21 cellular contexts compared by ENCODE assay signal in the genomic region with DNA sequence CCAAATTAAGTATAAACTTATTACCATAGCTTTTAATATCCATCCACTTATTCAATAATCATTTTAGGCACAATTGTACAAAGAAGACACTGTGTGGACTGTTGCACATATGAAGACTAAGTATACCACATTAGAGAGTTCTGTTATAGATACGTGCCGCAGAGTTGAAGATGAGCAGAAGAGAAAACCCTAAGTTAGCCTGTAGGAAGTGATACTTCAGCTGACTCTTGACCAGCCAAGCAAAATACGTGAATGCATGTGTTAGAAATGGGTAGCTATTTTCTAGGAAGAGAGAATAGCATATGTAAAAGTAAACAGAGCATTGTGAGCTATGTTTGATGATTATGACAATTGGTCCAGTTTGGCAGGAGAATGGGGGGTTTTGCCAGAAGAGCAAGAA.
A peak's percentile ranks its signal among the peaks of the same experiment; 100 is the strongest.
DNase-seq lines count a peak whose midpoint lies in the region; ATAC-seq and TF ChIP-seq lines count a peak whose summit lies in the region.
"Had no signal": no experiment of that assay in that cellular context is flagged by ENCODE, and none has a peak within 500 bp of the region (broad histone marks: within the 10 kb centered on the region; RNA-seq: fewer than 3 reads in every experiment).

No MANE protein-coding gene starts in this region.

- TF ChIP-seq CTCF in OCI-LY3 (IDR thresholded peaks at IDR 0.05; ENCODE audit: low read depth, low read length) (no peak), tibial artery (IDR thresholded peaks at IDR 0.05) (no peak)
- no peak for TF ChIP-seq CTCF in CD4-positive, alpha-beta T cell (IDR thresholded peaks at IDR 0.05)

- intact Hi-C loops in tibial artery (cut with DNase I; ENCODE audit: low total_unique reads), result no loop called here
- intact Hi-C loops in CD4-positive, alpha-beta T cell (cut with DNase I, micrococcal nuclease), result no loop called here

- no peaks in the 10 kb centered on the region for H3K36me3 Mint-ChIP-seq in CD4-positive, alpha-beta T cell (ENCODE audit: low read depth)
- H3K36me3 Mint-ChIP-seq: CD14-positive monocyte had no signal

- H3K9ac ChIP-seq in OCI-LY3 (ENCODE audit: low read length), result no peak overlapping the region

- DNase-seq in EL (no peak), tibial artery (no peak), DMS79 (lab: John Stamatoyannopoulos, UW) (no peak)
- DNase-seq in CD4-positive, alpha-beta T cell, result no peak
- DNase-seq: ACHN, AML-193, Caco-2, DMS53, H9, NCI-H1417 treated with DMSO at 0.1 percent for 48 hours, NCI-H2029 treated with DMSO at 0.1 percent for 48 hours, NCI-H510A, NCI-H82, Peyer's patch had no signal

- peak overlapping the region; percentile 44 for H3K4me2 ChIP-seq in OCI-LY3 (ENCODE audit: low read length)

- CTCF ChIA-PET in CD4-positive, alpha-beta T cell (lab: Charles Lee), result no interaction called here

- H3K27me3 Mint-ChIP-seq in CD4-positive, alpha-beta T cell, result peaks cover 3% of the 10 kb centered on the region

- no peaks in the 10 kb centered on the region for H3K9me3 Mint-ChIP-seq in CD4-positive, alpha-beta T cell
- H3K9me3 Mint-ChIP-seq: H9 had no signal

- H3K36me3 ChIP-seq in OCI-LY3 (replicated peaks; ENCODE audit: low read depth, low read length) (no peaks in the 10 kb centered on the region), tibial artery (no peaks in the 10 kb centered on the region)
- H3K36me3 ChIP-seq: Peyer's patch had no signal

- ATAC-seq in GM18511 (IDR thresholded peaks at IDR 0.05; ENCODE audit: unreplicated experiment) (peak; percentile 67), GM21390 (IDR thresholded peaks at IDR 0.05; ENCODE audit: unreplicated experiment) (peak; percentile 54), HG02938 (IDR thresholded peaks at IDR 0.05; ENCODE audit: unreplicated experiment) (peak; percentile 63)
- no peak for ATAC-seq in CD4-positive, alpha-beta T cell (ENCODE audit: poor library complexity)
- ATAC-seq: Right ventricle myocardium inferior had no signal

- H3K9me3 ChIP-seq in OCI-LY3 (ENCODE audit: insufficient read depth, low read length) (no peaks in the 10 kb centered on the region), tibial artery (no peaks in the 10 kb centered on the region)
- no peaks in the 10 kb centered on the region for H3K9me3 ChIP-seq in CD4-positive, alpha-beta T cell (ENCODE audit: control insufficient read depth, low read length)
- H3K9me3 ChIP-seq: Caco-2, Peyer's patch had no signal

- no peak overlapping the region for H3K4me3 Mint-ChIP-seq in CD4-positive, alpha-beta T cell
- H3K4me3 Mint-ChIP-seq: CD14-positive monocyte, H9 had no signal

- no peak overlapping the region for H3K27ac Mint-ChIP-seq in CD4-positive, alpha-beta T cell
- H3K27ac Mint-ChIP-seq: CD14-positive monocyte, H9 had no signal

- no peaks in the 10 kb centered on the region for H4K20me1 ChIP-seq in OCI-LY3 (ENCODE audit: insufficient read depth, low read length)

- H2AFZ ChIP-seq in OCI-LY3 (ENCODE audit: low read depth, low read length), result no peak overlapping the region

- H3K4me3 ChIP-seq in OCI-LY3 (ENCODE audit: low read length), result no peak overlapping the region
- no peak overlapping the region for H3K4me3 ChIP-seq in tibial artery
- H3K4me3 ChIP-seq: Peyer's patch, SK-N-MC had no signal

- H3K27ac ChIP-seq in OCI-LY3 (ENCODE audit: low read length) (no peak overlapping the region), tibial artery (no peak overlapping the region)
- H3K27ac ChIP-seq in CD4-positive, alpha-beta T cell (ENCODE audit: low read depth, low read length), result no peak overlapping the region
- H3K27ac ChIP-seq: Peyer's patch, SK-N-MC had no signal

- no peaks in the 10 kb centered on the region for H3K27me3 ChIP-seq in OCI-LY3 (ENCODE audit: low read depth, low read length)
- H3K27me3 ChIP-seq in tibial artery, result no peaks in the 10 kb centered on the region
- no peaks in the 10 kb centered on the region for H3K27me3 ChIP-seq in CD4-positive, alpha-beta T cell (ENCODE audit: control insufficient read depth, insufficient read depth, low read length)
- H3K27me3 ChIP-seq: Peyer's patch had no signal

- no peaks in the 10 kb centered on the region for H3K79me2 ChIP-seq in OCI-LY3 (ENCODE audit: low read length)

- POLR2A ChIA-PET in CD4-positive, alpha-beta T cell (lab: Charles Lee), result no interaction called here

- H3K4me1 ChIP-seq in OCI-LY3 (ENCODE audit: low read length) (peaks cover 20% of the 10 kb centered on the region), tibial artery (no peaks in the 10 kb centered on the region)
- H3K4me1 ChIP-seq: Caco-2, Peyer's patch had no signal

- H3K4me1 Mint-ChIP-seq in CD4-positive, alpha-beta T cell (ENCODE audit: low read depth), result no peaks in the 10 kb centered on the region
- H3K4me1 Mint-ChIP-seq: CD14-positive monocyte had no signal
